11 cellular contexts compared by ENCODE assay signal in the genomic region with DNA sequence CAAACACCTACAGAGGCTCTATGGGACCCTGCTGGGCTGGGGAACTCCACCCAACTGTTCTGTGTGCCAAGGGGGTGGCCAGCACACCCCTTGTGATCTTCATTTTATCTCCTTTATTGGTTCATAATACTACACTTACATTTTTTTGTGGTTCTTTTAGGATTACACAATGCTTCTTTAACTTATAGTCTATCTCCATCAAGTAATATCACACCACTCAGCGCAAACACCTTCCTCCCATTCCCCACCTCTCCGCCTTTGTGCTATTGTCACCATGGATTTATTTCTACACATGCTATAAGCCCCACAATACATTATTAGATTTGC. TPM values are rescaled to one million over a fixed set of nuclear protein-coding genes. Genes with fewer than 3 reads are reported as not detected.
DNase-seq lines count a peak whose midpoint lies in the region; ATAC-seq and TF ChIP-seq lines count a peak whose summit lies in the region.
"Had no signal": no experiment of that assay in that cellular context is flagged by ENCODE, and none has a peak within 500 bp of the region (broad histone marks: within the 10 kb centered on the region; RNA-seq: fewer than 3 reads in every experiment).

No MANE protein-coding gene starts in this region.

- POLR2A ChIA-PET in HCT116 (lab: Charles Lee): no interaction called here

- H3K4me1 ChIP-seq in HCT116 (ENCODE audit: control insufficient read depth in 1 of 2, insufficient read depth in 2 of 2, low read length in 2 of 2) (peaks cover 12 to 29% of the 10 kb centered on the region in 2 experiments; a peak in 3 of 4 replicates), parathyroid adenoma (peaks cover 8% of the 10 kb centered on the region)

- CTCF ChIA-PET in HCT116 (lab: Charles Lee): interaction anchor here (1.1 to 2.4 kb wide), 4 partner anchors 10 to 78 kb away, joined by 3 to 25 read pairs (median 9); partner anchors contain the start of gene KRTCAP2
- CTCF ChIA-PET in activated naive CD4-positive, alpha-beta T cell treated with anti-CD3 and anti-CD28 coated beads, Interleukin-2, amount 10 ng/mL, durations not matched to agents 7 days and 5 days (lab: Charles Lee): interaction anchor here (1.1 to 8.3 kb wide), 2 partner anchors 21 to 75 kb away, joined by 3 to 85 read pairs; partner anchors contain the start of gene KRTCAP2

- RAD21 ChIA-PET in HCT116 (lab: Charles Lee; ENCODE audit: low non-redundant PET in 1 of 2, low total read pairs in 2 of 2, uncharacterized antibody in 2 of 2, unreplicated experiment in 2 of 2): interaction anchor here in 1 of 2 experiments (1.5 kb wide), 1 partner anchor 73 kb away, joined by 5 read pairs; no protein-coding TSS in a partner anchor

- no peaks in the 10 kb centered on the region for H3K9me2 ChIP-seq in HCT116 (ENCODE audit: insufficient read depth)

- H3K9me3 ChIP-seq in HCT116 (ENCODE audit: control insufficient read depth in 1 of 2, insufficient read depth in 1 of 2, low read depth in 1 of 2, low read length in 2 of 2): no peaks in the 10 kb centered on the region
- H3K9me3 ChIP-seq in parathyroid adenoma (ENCODE audit: control insufficient read depth, low read length): no peaks in the 10 kb centered on the region
- H3K9me3 ChIP-seq: BE2C, spleen had no signal

- H3K4me3 ChIP-seq in HCT116 (replicated peaks in 1 of 2; ENCODE audit: low read depth in 1 of 2, low read length in 2 of 2) (no peak overlapping the region), parathyroid adenoma (ENCODE audit: low read depth, low read length) (no peak overlapping the region)
- H3K4me3 ChIP-seq: spleen had no signal

- no peak overlapping the region for H3K27ac Mint-ChIP-seq in central memory CD8-positive, alpha-beta T cell (ENCODE audit: low read depth)
- no peak overlapping the region for H3K27ac Mint-ChIP-seq in activated naive CD4-positive, alpha-beta T cell treated with anti-CD3 and anti-CD28 coated beads, Interleukin-2, amount 10 ng/mL, durations not matched to agents 7 days and 5 days
- H3K27ac Mint-ChIP-seq: H9 had no signal

- ATAC-seq in HCT116: no peak
- ATAC-seq in central memory CD8-positive, alpha-beta T cell (replicated peaks; ENCODE audit: extremely low read depth, poor library complexity, severe bottlenecking): peak; percentile 24
- ATAC-seq in HG03460 (IDR thresholded peaks at IDR 0.05; ENCODE audit: unreplicated experiment): no peak

- no peak for TF ChIP-seq RAD21 in HCT116 (IDR thresholded peaks at IDR 0.05; ENCODE audit: low read depth)

- no peak for TF ChIP-seq CTCF in HCT116 (IDR thresholded peaks at IDR 0.05 in 2 of 3, conservative IDR thresholded peaks at IDR 0.05 in 1 of 3; ENCODE audit: borderline replicate concordance in 1 of 3, insufficient read depth in 1 of 3, low read depth in 2 of 3, low read length in 2 of 3)
- TF ChIP-seq CTCF in parathyroid adenoma (IDR thresholded peaks at IDR 0.05): no peak

- intact Hi-C loops in HCT116 (cut with micrococcal nuclease): loop anchor here (2.0 to 10.0 kb wide), 2 partner anchors 34 to 500 kb away; no protein-coding TSS in a partner anchor

- peaks cover 5% of the 10 kb centered on the region for H3K4me1 Mint-ChIP-seq in central memory CD8-positive, alpha-beta T cell
- peaks cover 5% of the 10 kb centered on the region for H3K4me1 Mint-ChIP-seq in activated naive CD4-positive, alpha-beta T cell treated with anti-CD3 and anti-CD28 coated beads, Interleukin-2, amount 10 ng/mL, durations not matched to agents 7 days and 5 days

- H2AFZ ChIP-seq in HCT116 (ENCODE audit: low read depth, low read length, poor library complexity, severe bottlenecking) (peak overlapping the region; percentile 1), parathyroid adenoma (peak overlapping the region; percentile 69)

- H3K27me3 Mint-ChIP-seq in central memory CD8-positive, alpha-beta T cell: peaks cover 16% of the 10 kb centered on the region
- peaks cover 73% of the 10 kb centered on the region for H3K27me3 Mint-ChIP-seq in activated naive CD4-positive, alpha-beta T cell treated with anti-CD3 and anti-CD28 coated beads, Interleukin-2, amount 10 ng/mL, durations not matched to agents 7 days and 5 days

- H3K27ac ChIP-seq in HCT116 (ENCODE audit: low read depth, low read length) (peak overlapping the region; percentile 18; the same call in 1 of the 2 replicates), parathyroid adenoma (no peak overlapping the region)
- H3K27ac ChIP-seq: spleen had no signal

- H3K79me2 ChIP-seq in HCT116 (ENCODE audit: insufficient read depth, low read length): no peaks in the 10 kb centered on the region
- H3K79me2 ChIP-seq in parathyroid adenoma: no peaks in the 10 kb centered on the region

- H4K20me1 ChIP-seq in HCT116 (ENCODE audit: insufficient read depth): no peaks in the 10 kb centered on the region

- DNase-seq in HCT116 (ENCODE audit: low read depth, low spot score): no peak
- no peak for DNase-seq in central memory CD8-positive, alpha-beta T cell (ENCODE audit: low spot score in 2 of 2)
- DNase-seq in activated naive CD4-positive, alpha-beta T cell treated with anti-CD3 and anti-CD28 coated beads, Interleukin-2, amount 10 ng/mL, durations not matched to agents 7 days and 5 days: no peak
- no peak for DNase-seq in amygdala (lab: John Stamatoyannopoulos, UW)
- DNase-seq: BE2C, H9, NCI-H1417 treated with DMSO at 0.1 percent for 48 hours, SIG-M5, spleen had no signal

- H3K9ac ChIP-seq in HCT116 (ENCODE audit: low read length) (no peak overlapping the region), parathyroid adenoma (no peak overlapping the region)

- H3K36me3 Mint-ChIP-seq in central memory CD8-positive, alpha-beta T cell (ENCODE audit: insufficient read depth): peaks cover 1% of the 10 kb centered on the region
- H3K36me3 Mint-ChIP-seq in activated naive CD4-positive, alpha-beta T cell treated with anti-CD3 and anti-CD28 coated beads, Interleukin-2, amount 10 ng/mL, durations not matched to agents 7 days and 5 days: no peaks in the 10 kb centered on the region

- no peak overlapping the region for H3K4me3 Mint-ChIP-seq in central memory CD8-positive, alpha-beta T cell
- no peak overlapping the region for H3K4me3 Mint-ChIP-seq in activated naive CD4-positive, alpha-beta T cell treated with anti-CD3 and anti-CD28 coated beads, Interleukin-2, amount 10 ng/mL, durations not matched to agents 7 days and 5 days

- BruUV-seq in HCT116 (replicated peaks; lab: Mats Ljungman, UMichigan): no TSS peak

- H3K27me3 ChIP-seq in HCT116 (ENCODE audit: insufficient read depth, low read length) (no peaks in the 10 kb centered on the region), parathyroid adenoma (ENCODE audit: control insufficient read depth, insufficient read depth, low read length) (no peaks in the 10 kb centered on the region)
- H3K27me3 ChIP-seq: BE2C had no signal

- no peaks in the 10 kb centered on the region for H3K9me3 Mint-ChIP-seq in central memory CD8-positive, alpha-beta T cell
- no peaks in the 10 kb centered on the region for H3K9me3 Mint-ChIP-seq in activated naive CD4-positive, alpha-beta T cell treated with anti-CD3 and anti-CD28 coated beads, Interleukin-2, amount 10 ng/mL, durations not matched to agents 7 days and 5 days

- no peak for TF ChIP-seq POLR2A in HCT116 (IDR thresholded peaks at IDR 0.05; ENCODE audit: borderline replicate concordance, extremely low read depth, insufficient read depth, insufficient read length)

- H3K4me2 ChIP-seq in HCT116 (ENCODE audit: low read length): peak overlapping the region; percentile 40
- no peak overlapping the region for H3K4me2 ChIP-seq in parathyroid adenoma (ENCODE audit: low read length)

- H3K36me3 ChIP-seq in HCT116 (ENCODE audit: control insufficient read depth in 1 of 2, insufficient read depth in 2 of 2, low read length in 2 of 2) (no peaks in the 10 kb centered on the region), parathyroid adenoma (ENCODE audit: control insufficient read depth, insufficient read depth, low read length) (no peaks in the 10 kb centered on the region)
- H3K36me3 ChIP-seq: BE2C, spleen had no signal

TF ChIP-seq in HCT116, 20 proteins besides CTCF, POLR2A, EP300 and RAD21 (continues in another document):
- TF ChIP-seq, protein P1, sequence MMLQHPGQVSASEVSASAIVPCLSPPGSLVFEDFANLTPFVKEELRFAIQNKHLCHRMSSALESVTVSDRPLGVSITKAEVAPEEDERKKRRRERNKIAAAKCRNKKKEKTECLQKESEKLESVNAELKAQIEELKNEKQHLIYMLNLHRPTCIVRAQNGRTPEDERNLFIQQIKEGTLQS (IDR thresholded peaks at IDR 0.05): no peak
- TF ChIP-seq POLR2AphosphoS5 (IDR thresholded peaks at IDR 0.05; ENCODE audit: low read depth, low read length): no peak
- no peak for TF ChIP-seq SP1 (IDR thresholded peaks at IDR 0.05; ENCODE audit: low read depth)
- no peak for TF ChIP-seq CEBPB (IDR thresholded peaks at IDR 0.05; ENCODE audit: low read depth)
- TF ChIP-seq EZH2phosphoT487 (IDR thresholded peaks at IDR 0.05; ENCODE audit: borderline replicate concordance): no peak
- no peak for TF ChIP-seq EGR1 (IDR thresholded peaks at IDR 0.05; ENCODE audit: low read depth)
- TF ChIP-seq ZNF274 (IDR thresholded peaks at IDR 0.05; ENCODE audit: low read depth, low read length): no peak
- TF ChIP-seq CBX3 (IDR thresholded peaks at IDR 0.05; ENCODE audit: low read depth): no peak
- TF ChIP-seq MAX (IDR thresholded peaks at IDR 0.05): no peak

RNA-seq across cellular contexts. Expression of gene EFNA3, which starts 15.9 kb away (rescaled TPM):
- total RNA-seq in HCT116 (2021; ENCODE audit: unreplicated experiment): 20.4 TPM
- polyA plus RNA-seq in HCT116 (2012): 29.2 and 31.1 TPM in 2 replicates

RNA-seq across cellular contexts. Expression of gene EFNA4, which starts 31.0 kb away (rescaled TPM):
- 9.8 TPM for total RNA-seq in HCT116 (2021; ENCODE audit: unreplicated experiment)
- polyA plus RNA-seq in HCT116 (2012): 9.0 and 10.9 TPM in 2 replicates

RNA-seq across cellular contexts. Expression of gene EFNA1, which starts 33.1 kb away (rescaled TPM):
- total RNA-seq in HCT116 (2021; ENCODE audit: unreplicated experiment): 19.7 TPM
- 31.3 and 39.6 TPM in 2 replicates for polyA plus RNA-seq in HCT116 (2012)

RNA-seq across cellular contexts. Expression of gene SLC50A1, which starts 41.1 kb away (rescaled TPM):
- total RNA-seq in HCT116 (2021; ENCODE audit: unreplicated experiment): 49.9 TPM
- 60.4 and 63.6 TPM in 2 replicates for polyA plus RNA-seq in HCT116 (2012)

RNA-seq across cellular contexts. Expression of gene ADAM15, which starts 43.5 kb away (rescaled TPM):
- 149 TPM for total RNA-seq in HCT116 (2021; ENCODE audit: unreplicated experiment)
- polyA plus RNA-seq in HCT116 (2012): 185 and 189 TPM in 2 replicates
